2 cellular contexts compared by ENCODE assay signal in the genomic region with DNA sequence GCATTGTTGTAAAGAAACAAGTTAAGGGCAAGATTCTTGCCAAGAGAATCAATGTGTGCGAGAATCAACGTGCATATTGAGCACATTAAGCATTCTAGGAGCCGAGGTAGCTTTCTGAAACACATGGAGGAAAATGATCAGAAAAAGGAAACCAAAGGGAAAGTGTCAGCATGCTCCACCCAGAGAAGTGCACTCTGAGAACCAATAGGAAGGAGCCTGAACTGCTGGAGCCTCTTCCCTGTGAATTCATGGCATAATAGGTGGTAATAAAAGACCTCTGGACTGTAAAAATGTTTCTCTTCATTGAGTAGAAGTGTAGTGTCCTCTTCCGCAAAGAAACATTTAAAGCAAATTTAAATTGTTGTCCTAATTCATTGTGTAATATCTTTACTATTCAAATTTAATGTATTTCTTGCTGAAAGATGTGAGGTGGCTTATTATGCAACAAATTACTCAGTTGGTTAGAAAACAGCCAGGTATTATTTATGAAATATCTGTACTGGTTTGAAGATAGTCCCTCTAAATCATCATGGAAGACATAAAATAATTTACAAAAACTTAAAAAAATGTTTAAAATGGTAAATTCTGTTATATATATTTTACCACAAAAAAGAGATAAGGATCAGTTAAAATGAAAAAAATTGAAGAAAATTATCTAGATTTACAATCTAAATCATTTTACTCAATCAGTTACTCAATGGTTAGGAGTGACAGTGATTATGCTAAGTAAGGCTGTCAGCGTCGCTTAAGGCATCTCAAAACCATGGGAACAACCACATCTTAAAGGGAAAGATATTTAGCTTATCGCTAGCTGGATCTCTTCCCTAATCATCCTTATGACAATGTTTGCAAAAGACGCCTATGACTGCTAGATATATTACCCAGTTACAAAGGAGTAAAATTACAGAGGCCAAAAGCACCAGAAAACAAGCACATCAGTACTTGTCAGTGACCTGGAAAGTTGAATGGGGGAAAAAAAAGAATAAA.
TF ChIP-seq lines count a peak whose summit lies in the region.

No MANE protein-coding gene starts in this region.

TF ChIP-seq in GM23338, 12 proteins besides CTCF, POLR2A, EP300 and RAD21:
- TF ChIP-seq CREB1 (CRISPR knock-in tag; IDR thresholded peaks at IDR 0.05; ENCODE audit: low read depth) = no peak
- TF ChIP-seq EZH2phosphoT487 (IDR thresholded peaks at IDR 0.05; ENCODE audit: unreplicated experiment) = no peak
- TF ChIP-seq EZH2 (IDR thresholded peaks at IDR 0.05; ENCODE audit: low read depth, unreplicated experiment) = no peak
- no peak for TF ChIP-seq NANOG (IDR thresholded peaks at IDR 0.05; ENCODE audit: borderline replicate concordance)
- TF ChIP-seq ZNF114 (CRISPR knock-in tag; IDR thresholded peaks at IDR 0.05) = no peak
- TF ChIP-seq, protein P1, sequence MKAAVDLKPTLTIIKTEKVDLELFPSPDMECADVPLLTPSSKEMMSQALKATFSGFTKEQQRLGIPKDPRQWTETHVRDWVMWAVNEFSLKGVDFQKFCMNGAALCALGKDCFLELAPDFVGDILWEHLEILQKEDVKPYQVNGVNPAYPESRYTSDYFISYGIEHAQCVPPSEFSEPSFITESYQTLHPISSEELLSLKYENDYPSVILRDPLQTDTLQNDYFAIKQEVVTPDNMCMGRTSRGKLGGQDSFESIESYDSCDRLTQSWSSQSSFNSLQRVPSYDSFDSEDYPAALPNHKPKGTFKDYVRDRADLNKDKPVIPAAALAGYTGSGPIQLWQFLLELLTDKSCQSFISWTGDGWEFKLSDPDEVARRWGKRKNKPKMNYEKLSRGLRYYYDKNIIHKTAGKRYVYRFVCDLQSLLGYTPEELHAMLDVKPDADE (IDR thresholded peaks at IDR 0.05) = no peak
- no peak for TF ChIP-seq JUNB (IDR thresholded peaks at IDR 0.05; ENCODE audit: unreplicated experiment)
- TF ChIP-seq POLR2AphosphoS5 (IDR thresholded peaks at IDR 0.05; ENCODE audit: low read depth) = no peak
- TF ChIP-seq STAT1 (IDR thresholded peaks at IDR 0.05; ENCODE audit: unreplicated experiment) = no peak
- TF ChIP-seq, protein P2, sequence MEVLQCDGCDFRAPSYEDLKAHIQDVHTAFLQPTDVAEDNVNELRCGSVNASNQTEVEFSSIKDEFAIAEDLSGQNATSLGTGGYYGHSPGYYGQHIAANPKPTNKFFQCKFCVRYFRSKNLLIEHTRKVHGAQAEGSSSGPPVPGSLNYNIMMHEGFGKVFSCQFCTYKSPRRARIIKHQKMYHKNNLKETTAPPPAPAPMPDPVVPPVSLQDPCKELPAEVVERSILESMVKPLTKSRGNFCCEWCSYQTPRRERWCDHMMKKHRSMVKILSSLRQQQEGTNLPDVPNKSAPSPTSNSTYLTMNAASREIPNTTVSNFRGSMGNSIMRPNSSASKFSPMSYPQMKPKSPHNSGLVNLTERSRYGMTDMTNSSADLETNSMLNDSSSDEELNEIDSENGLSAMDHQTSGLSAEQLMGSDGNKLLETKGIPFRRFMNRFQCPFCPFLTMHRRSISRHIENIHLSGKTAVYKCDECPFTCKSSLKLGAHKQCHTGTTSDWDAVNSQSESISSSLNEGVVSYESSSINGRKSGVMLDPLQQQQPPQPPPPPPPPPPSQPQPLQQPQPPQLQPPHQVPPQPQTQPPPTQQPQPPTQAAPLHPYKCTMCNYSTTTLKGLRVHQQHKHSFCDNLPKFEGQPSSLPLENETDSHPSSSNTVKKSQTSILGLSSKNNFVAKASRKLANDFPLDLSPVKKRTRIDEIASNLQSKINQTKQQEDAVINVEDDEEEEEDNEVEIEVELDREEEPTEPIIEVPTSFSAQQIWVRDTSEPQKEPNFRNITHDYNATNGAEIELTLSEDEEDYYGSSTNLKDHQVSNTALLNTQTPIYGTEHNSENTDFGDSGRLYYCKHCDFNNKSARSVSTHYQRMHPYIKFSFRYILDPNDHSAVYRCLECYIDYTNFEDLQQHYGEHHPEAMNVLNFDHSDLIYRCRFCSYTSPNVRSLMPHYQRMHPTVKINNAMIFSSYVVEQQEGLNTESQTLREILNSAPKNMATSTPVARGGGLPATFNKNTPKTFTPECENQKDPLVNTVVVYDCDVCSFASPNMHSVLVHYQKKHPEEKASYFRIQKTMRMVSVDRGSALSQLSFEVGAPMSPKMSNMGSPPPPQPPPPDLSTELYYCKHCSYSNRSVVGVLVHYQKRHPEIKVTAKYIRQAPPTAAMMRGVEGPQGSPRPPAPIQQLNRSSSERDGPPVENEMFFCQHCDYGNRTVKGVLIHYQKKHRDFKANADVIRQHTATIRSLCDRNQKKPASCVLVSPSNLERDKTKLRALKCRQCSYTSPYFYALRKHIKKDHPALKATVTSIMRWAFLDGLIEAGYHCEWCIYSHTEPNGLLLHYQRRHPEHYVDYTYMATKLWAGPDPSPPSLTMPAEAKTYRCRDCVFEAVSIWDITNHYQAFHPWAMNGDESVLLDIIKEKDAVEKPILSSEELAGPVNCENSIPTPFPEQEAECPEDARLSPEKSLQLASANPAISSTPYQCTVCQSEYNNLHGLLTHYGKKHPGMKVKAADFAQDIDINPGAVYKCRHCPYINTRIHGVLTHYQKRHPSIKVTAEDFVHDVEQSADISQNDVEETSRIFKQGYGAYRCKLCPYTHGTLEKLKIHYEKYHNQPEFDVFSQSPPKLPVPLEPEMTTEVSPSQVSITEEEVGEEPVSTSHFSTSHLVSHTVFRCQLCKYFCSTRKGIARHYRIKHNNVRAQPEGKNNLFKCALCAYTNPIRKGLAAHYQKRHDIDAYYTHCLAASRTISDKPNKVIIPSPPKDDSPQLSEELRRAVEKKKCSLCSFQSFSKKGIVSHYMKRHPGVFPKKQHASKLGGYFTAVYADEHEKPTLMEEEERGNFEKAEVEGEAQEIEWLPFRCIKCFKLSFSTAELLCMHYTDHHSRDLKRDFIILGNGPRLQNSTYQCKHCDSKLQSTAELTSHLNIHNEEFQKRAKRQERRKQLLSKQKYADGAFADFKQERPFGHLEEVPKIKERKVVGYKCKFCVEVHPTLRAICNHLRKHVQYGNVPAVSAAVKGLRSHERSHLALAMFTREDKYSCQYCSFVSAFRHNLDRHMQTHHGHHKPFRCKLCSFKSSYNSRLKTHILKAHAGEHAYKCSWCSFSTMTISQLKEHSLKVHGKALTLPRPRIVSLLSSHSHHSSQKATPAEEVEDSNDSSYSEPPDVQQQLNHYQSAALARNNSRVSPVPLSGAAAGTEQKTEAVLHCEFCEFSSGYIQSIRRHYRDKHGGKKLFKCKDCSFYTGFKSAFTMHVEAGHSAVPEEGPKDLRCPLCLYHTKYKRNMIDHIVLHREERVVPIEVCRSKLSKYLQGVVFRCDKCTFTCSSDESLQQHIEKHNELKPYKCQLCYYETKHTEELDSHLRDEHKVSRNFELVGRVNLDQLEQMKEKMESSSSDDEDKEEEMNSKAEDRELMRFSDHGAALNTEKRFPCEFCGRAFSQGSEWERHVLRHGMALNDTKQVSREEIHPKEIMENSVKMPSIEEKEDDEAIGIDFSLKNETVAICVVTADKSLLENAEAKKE (CRISPR knock-in tag; IDR thresholded peaks at IDR 0.05) = no peak

TF ChIP-seq in K562, 482 proteins besides CTCF, POLR2A, EP300 and RAD21:
- peak; percentile 66 for TF ChIP-seq CEBPB (tag; IDR thresholded peaks at IDR 0.05)
- TF ChIP-seq CEBPG (CRISPR knock-in tag; IDR thresholded peaks at IDR 0.05) = no peak
- TF ChIP-seq CEBPG (tag; conservative IDR thresholded peaks at IDR 0.05 in 1 of 2, IDR thresholded peaks at IDR 0.05 in 1 of 2) = peak; percentile 40 to 42; a peak in 2 of 4 replicates
- TF ChIP-seq ZFPM2 (CRISPR knock-in tag; IDR thresholded peaks at IDR 0.05) = no peak
TF ChIP-seq in K562: peak in this region for 2.
